ENCODE assay signal across 15 cellular contexts in the genomic region with DNA sequence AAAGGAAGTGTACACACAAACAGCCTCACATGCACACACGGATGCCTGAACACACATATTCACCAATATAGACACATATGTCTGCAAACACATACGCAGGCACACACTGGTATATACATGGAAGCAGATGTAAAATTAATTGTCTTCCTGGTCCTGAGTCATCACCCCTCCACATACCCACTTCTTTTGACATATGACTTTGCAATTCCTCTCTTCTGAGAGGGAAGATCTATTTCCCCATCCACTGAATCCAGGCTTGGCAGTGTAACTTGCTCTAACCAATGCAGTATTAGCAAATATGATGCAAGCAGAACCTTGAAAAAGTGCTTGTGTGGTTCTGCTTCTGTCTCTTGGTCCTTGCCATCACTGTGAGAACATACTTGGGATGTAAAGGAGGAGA.
A peak's percentile ranks its signal among the peaks of the same experiment; 100 is the strongest.
DNase-seq lines count a peak whose midpoint lies in the region; ATAC-seq and TF ChIP-seq lines count a peak whose summit lies in the region.
"Had no signal": no experiment of that assay in that cellular context is flagged by ENCODE, and none has a peak within 500 bp of the region (broad histone marks: within the 10 kb centered on the region; RNA-seq: fewer than 3 reads in every experiment).

No MANE protein-coding gene starts in this region.

- no peaks in the 10 kb centered on the region for H3K27me3 ChIP-seq in neutrophil
- H3K27me3 ChIP-seq in CD8-positive, alpha-beta memory T cell (ENCODE audit: insufficient read depth, low read length, poor library complexity, severe bottlenecking): no peaks in the 10 kb centered on the region
- H3K27me3 ChIP-seq: sigmoid colon had no signal

- H3K27me3 Mint-ChIP-seq in CD8-positive, alpha-beta memory T cell: peaks cover 13 to 24% of the 10 kb centered on the region in 2 donors

- H3K9me3 ChIP-seq in neutrophil: no peaks in the 10 kb centered on the region
- no peaks in the 10 kb centered on the region for H3K9me3 ChIP-seq in CD8-positive, alpha-beta memory T cell (ENCODE audit: low read length)
- H3K9me3 ChIP-seq: HAP-1, sigmoid colon had no signal

- peaks cover 33 to 45% of the 10 kb centered on the region in 2 experiments for H3K4me1 ChIP-seq in neutrophil (ENCODE audit: control insufficient read depth in 1 of 2, insufficient read depth in 1 of 2, low read depth in 1 of 2, low read length in 1 of 2)
- H3K4me1 ChIP-seq in CD8-positive, alpha-beta memory T cell (ENCODE audit: insufficient read depth, low read length): no peaks in the 10 kb centered on the region
- H3K4me1 ChIP-seq: HAP-1, sigmoid colon had no signal

- CTCF ChIA-PET in CD8-positive, alpha-beta memory T cell (lab: Charles Lee): no interaction called here

- peaks cover 0 to 2% (median 0%) of the 10 kb centered on the region in 3 donors for H3K36me3 Mint-ChIP-seq in CD8-positive, alpha-beta memory T cell

- TF ChIP-seq CTCF in epithelial cell of esophagus (IDR thresholded peaks at IDR 0.05; ENCODE audit: insufficient read depth, low read depth, low read length, missing control alignments) (no peak), neutrophil (IDR thresholded peaks at IDR 0.05) (no peak)

- no peak overlapping the region for H3K27ac Mint-ChIP-seq in CD8-positive, alpha-beta memory T cell
- H3K27ac Mint-ChIP-seq: nephron progenitor cell had no signal

- POLR2A ChIA-PET in CD8-positive, alpha-beta memory T cell (lab: Charles Lee): no interaction called here

- peaks cover 0 to 6% (median 0%) of the 10 kb centered on the region in 5 donors for H3K9me3 Mint-ChIP-seq in CD8-positive, alpha-beta memory T cell

- no peak overlapping the region for H3K4me3 Mint-ChIP-seq in CD8-positive, alpha-beta memory T cell
- H3K4me3 Mint-ChIP-seq: nephron progenitor cell had no signal

- H3K27ac ChIP-seq in neutrophil: peak overlapping the region; percentile 71
- no peak overlapping the region for H3K27ac ChIP-seq in CD8-positive, alpha-beta memory T cell (ENCODE audit: low read depth, low read length)
- H3K27ac ChIP-seq: sigmoid colon, SK-N-MC, WERI-Rb-1 had no signal

- ATAC-seq in GM19397 (IDR thresholded peaks at IDR 0.05; ENCODE audit: unreplicated experiment): no peak
- no peak for ATAC-seq in HG03442 (IDR thresholded peaks at IDR 0.05; ENCODE audit: unreplicated experiment)

- DNase-seq in GF-D8 (lab: John Stamatoyannopoulos, UW): peak; percentile 7
- peak; percentile 56 for DNase-seq in NCI-H226
- peak; percentile 76 for DNase-seq in epithelial cell of esophagus (ENCODE audit: low read depth)
- no peak for DNase-seq in CD8-positive, alpha-beta memory T cell
- DNase-seq in activated gamma-delta T cell treated with Interleukin-2 at 50 U/mL for 16 hours: no peak
- DNase-seq: hippocampal formation; nephron progenitor cell; sigmoid colon; stimulated activated naive CD4-positive, alpha-beta T cell treated with Interleukin-2 at 50 U/mL for 16 hours; WERI-Rb-1 had no signal

- no peaks in the 10 kb centered on the region for H3K36me3 ChIP-seq in neutrophil
- no peaks in the 10 kb centered on the region for H3K36me3 ChIP-seq in CD8-positive, alpha-beta memory T cell (ENCODE audit: insufficient read depth, low read length)
- H3K36me3 ChIP-seq: HAP-1, sigmoid colon, WERI-Rb-1 had no signal

- H3K4me1 Mint-ChIP-seq in CD8-positive, alpha-beta memory T cell: no peaks in the 10 kb centered on the region
- H3K4me1 Mint-ChIP-seq: nephron progenitor cell had no signal

- H3K4me3 ChIP-seq in epithelial cell of esophagus (ENCODE audit: low read length) (no peak overlapping the region), neutrophil (ENCODE audit: low read depth in 1 of 2, low read length in 1 of 2) (no peak overlapping the region)
- no peak overlapping the region for H3K4me3 ChIP-seq in CD8-positive, alpha-beta memory T cell (ENCODE audit: low read length)
- H3K4me3 ChIP-seq: HAP-1, sigmoid colon, SK-N-MC had no signal

Comparison
In these comparisons a context has a peak if more than half of its experiments do, and no peak if none do; other contexts are left out.
1. DNase-seq: peak in GF-D8 (single experiment), NCI-H226 (single experiment) and epithelial cell of esophagus (single experiment); none in CD8-positive, alpha-beta memory T cell (0 of 5) and activated gamma-delta T cell treated with Interleukin-2 at 50 U/mL for 16 hours (single experiment).